ENCODE assay signal across 18 cellular contexts in genomic region chr6:159108438-159108985, GRCh38.
DNase-seq lines count a peak whose midpoint lies in the region; ATAC-seq and TF ChIP-seq lines count a peak whose summit lies in the region.
"Had no signal": no experiment of that assay in that cellular context is flagged by ENCODE, and none has a peak within 500 bp of the region (broad histone marks: within the 10 kb centered on the region; RNA-seq: fewer than 3 reads in every experiment).

No MANE protein-coding gene starts in this region.

- H3K4me1 Mint-ChIP-seq in activated CD4-positive, alpha-beta T cell treated with anti-CD3 and anti-CD28 coated beads for 36 hours, result peaks cover 67% of the 10 kb centered on the region
- H3K4me1 Mint-ChIP-seq in natural killer cell, result peaks cover 59 to 67% of the 10 kb centered on the region in 2 donors

- TF ChIP-seq CTCF in OCI-LY1 (IDR thresholded peaks at IDR 0.05; ENCODE audit: low read length) (no peak), natural killer cell (IDR thresholded peaks at IDR 0.05) (no peak)

- H2AFZ ChIP-seq in OCI-LY1 (ENCODE audit: low read length), result no peak overlapping the region

- POLR2A ChIA-PET in activated CD4-positive, alpha-beta T cell treated with anti-CD3 and anti-CD28 coated beads for 36 hours (lab: Charles Lee), result no interaction called here

- H3K4me3 ChIP-seq in OCI-LY1 (ENCODE audit: low read depth, low read length, poor library complexity, severe bottlenecking), result peak overlapping the region; percentile 52
- H3K4me3 ChIP-seq: A549, ascending aorta had no signal

- no peak for TF ChIP-seq POLR2A in erythroblast (IDR thresholded peaks at IDR 0.05; ENCODE audit: low read length)

- H3K27me3 ChIP-seq in OCI-LY1 (ENCODE audit: insufficient read depth, low read length), result no peaks in the 10 kb centered on the region
- H3K27me3 ChIP-seq: ascending aorta had no signal

- CTCF ChIA-PET in activated CD4-positive, alpha-beta T cell treated with anti-CD3 and anti-CD28 coated beads for 36 hours (lab: Charles Lee), result interaction anchor here (1.6 to 16.1 kb wide), 6 partner anchors 10 to 135 kb away, joined by 9 to 413 read pairs (median 46); partner anchors contain the start of genes RSPH3 and TAGAP

- H4K20me1 ChIP-seq in OCI-LY1 (ENCODE audit: insufficient read depth, low read length), result no peaks in the 10 kb centered on the region

- no peak for ATAC-seq in activated CD4-positive, alpha-beta T cell treated with anti-CD3 and anti-CD28 coated beads for 36 hours
- no peak for ATAC-seq in natural killer cell
- ATAC-seq: A549, esophagus mucosa had no signal

- no peaks in the 10 kb centered on the region for H3K36me3 ChIP-seq in OCI-LY1 (ENCODE audit: insufficient read depth, low read length)
- H3K36me3 ChIP-seq: ascending aorta had no signal

- H3K79me2 ChIP-seq in OCI-LY1 (ENCODE audit: insufficient read depth, low read length), result no peaks in the 10 kb centered on the region

- H3K4me2 ChIP-seq in OCI-LY1 (ENCODE audit: low read length), result peak overlapping the region; percentile 82
- H3K4me2 ChIP-seq: A549 had no signal

- peaks cover 77% of the 10 kb centered on the region for H3K4me1 ChIP-seq in OCI-LY1 (ENCODE audit: insufficient read depth, low read length, severe bottlenecking)
- H3K4me1 ChIP-seq: A549, ascending aorta had no signal

- H3K9ac ChIP-seq in OCI-LY1 (ENCODE audit: low read length), result peak overlapping the region; percentile 83

- no peaks in the 10 kb centered on the region for H3K9me3 Mint-ChIP-seq in activated CD4-positive, alpha-beta T cell treated with anti-CD3 and anti-CD28 coated beads for 36 hours (ENCODE audit: low read depth)
- no peaks in the 10 kb centered on the region for H3K9me3 Mint-ChIP-seq in natural killer cell
- H3K9me3 Mint-ChIP-seq: H9 had no signal

- no peak for DNase-seq in activated CD4-positive, alpha-beta T cell treated with anti-CD3 and anti-CD28 coated beads for 36 hours
- DNase-seq in activated CD4-positive, alpha-beta T cell treated with anti-CD3 and anti-CD28 coated beads, Interleukin-2, amount 50 U/mL, for 4 hours, result no peak
- DNase-seq in astrocyte of the hippocampus (ENCODE audit: low read depth, low spot score), result peak; percentile 41
- DNase-seq in natural killer cell, result peak; percentile 7
- DNase-seq in T-helper 1 cell, result no peak
- no peak for DNase-seq in NCI-H1048 (lab: John Stamatoyannopoulos, UW)
- DNase-seq in erythroblast (lab: John Stamatoyannopoulos, UW), result no peak
- DNase-seq: activated CD4-positive, CD25-positive, alpha-beta regulatory T cell; cortex of kidney; GDM1; H9; islet precursor cell; NCI-H2081 treated with DMSO at 0.1 percent for 48 hours; RPMI8226 had no signal

- peak overlapping the region; percentile 89 for H3K27ac Mint-ChIP-seq in activated CD4-positive, alpha-beta T cell treated with anti-CD3 and anti-CD28 coated beads for 36 hours
- peak overlapping the region; percentile 95 to 100 for H3K27ac Mint-ChIP-seq in natural killer cell
- H3K27ac Mint-ChIP-seq: H9 had no signal

- no peaks in the 10 kb centered on the region for H3K27me3 Mint-ChIP-seq in activated CD4-positive, alpha-beta T cell treated with anti-CD3 and anti-CD28 coated beads for 36 hours
- no peaks in the 10 kb centered on the region for H3K27me3 Mint-ChIP-seq in natural killer cell (ENCODE audit: low read depth in 2 of 2)

- no peaks in the 10 kb centered on the region for H3K36me3 Mint-ChIP-seq in activated CD4-positive, alpha-beta T cell treated with anti-CD3 and anti-CD28 coated beads for 36 hours (ENCODE audit: low read depth)
- H3K36me3 Mint-ChIP-seq in natural killer cell, result no peaks in the 10 kb centered on the region

- intact Hi-C loops in activated CD4-positive, alpha-beta T cell treated with anti-CD3 and anti-CD28 coated beads for 36 hours (cut with DNase I, micrococcal nuclease), result loop anchor here in 1 of 2 experiments (5.0 kb wide), 1 partner anchor 386 kb away; no protein-coding TSS in a partner anchor
- intact Hi-C loops in natural killer cell (cut with micrococcal nuclease), result loop anchor here (5.0 kb wide), 2 partner anchors 241 to 256 kb away; no protein-coding TSS in a partner anchor

- H3K4me3 Mint-ChIP-seq in activated CD4-positive, alpha-beta T cell treated with anti-CD3 and anti-CD28 coated beads for 36 hours, result peak overlapping the region; percentile 66
- H3K4me3 Mint-ChIP-seq in natural killer cell, result peak overlapping the region; percentile 82
- H3K4me3 Mint-ChIP-seq: H9 had no signal

- no peaks in the 10 kb centered on the region for H3K9me2 ChIP-seq in OCI-LY1 (ENCODE audit: low read depth, low read length)

- H3F3A ChIP-seq in OCI-LY1 (ENCODE audit: insufficient read depth, low read length), result peaks cover 13% of the 10 kb centered on the region

- peak overlapping the region; percentile 99 for H3K27ac ChIP-seq in OCI-LY1 (ENCODE audit: low read depth, low read length, poor library complexity, severe bottlenecking)
- H3K27ac ChIP-seq: A549, ascending aorta had no signal

- no peaks in the 10 kb centered on the region for H3K9me3 ChIP-seq in OCI-LY1 (ENCODE audit: low read length)
- H3K9me3 ChIP-seq: A549, ascending aorta had no signal

Comparison
In these comparisons a context has a peak if more than half of its experiments do, and no peak if none do; other contexts are left out.
1. DNase-seq: peak in astrocyte of the hippocampus (single experiment) and natural killer cell (single experiment); none in activated CD4-positive, alpha-beta T cell treated with anti-CD3 and anti-CD28 coated beads for 36 hours (single experiment), activated CD4-positive, alpha-beta T cell treated with anti-CD3 and anti-CD28 coated beads, Interleukin-2, amount 50 U/mL, for 4 hours (0 of 2), T-helper 1 cell (0 of 5), NCI-H1048 (single experiment) and erythroblast (0 of 2).